In the genomic region with DNA sequence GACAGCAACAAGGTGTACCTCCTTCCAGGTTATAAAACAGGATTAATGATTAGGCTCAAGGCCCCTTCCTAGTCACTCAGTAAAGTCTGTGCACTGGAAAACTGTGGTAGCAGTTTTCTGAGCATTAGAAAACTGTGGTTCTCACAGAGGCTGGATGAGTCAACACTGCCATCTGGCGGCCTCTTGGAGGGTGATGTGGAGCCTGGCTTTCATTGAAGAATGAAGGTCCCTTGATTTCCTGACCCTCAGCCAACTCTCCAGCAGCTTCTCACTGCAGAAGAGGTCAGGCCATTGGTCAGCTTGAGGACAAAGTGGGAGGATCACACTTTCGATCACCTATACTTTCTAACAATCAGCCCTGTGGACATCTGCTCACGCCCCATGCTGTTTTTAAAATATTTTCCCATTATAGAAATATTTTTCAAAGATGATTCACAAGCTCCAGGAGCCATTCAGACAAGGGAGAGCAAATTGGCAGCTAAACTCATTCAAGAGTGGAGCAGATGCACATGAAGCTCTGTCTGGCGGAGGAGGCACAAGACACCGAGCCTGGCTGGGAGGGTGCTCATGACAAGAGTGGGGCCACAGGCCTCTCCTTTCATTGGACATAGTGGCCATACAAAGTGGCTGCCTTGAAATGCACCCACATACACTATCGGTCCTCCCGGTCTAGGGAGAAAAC, we compare ENCODE assay signal across 8 cellular contexts. TPM values are rescaled to one million over a fixed set of nuclear protein-coding genes. Genes with fewer than 3 reads are reported as not detected.
DNase-seq lines count a peak whose midpoint lies in the region; ATAC-seq, FAIRE-seq and TF ChIP-seq lines count a peak whose summit lies in the region.

No MANE protein-coding gene starts in this region.

- H3K4me3 ChIP-seq in Karpas-422 (ENCODE audit: low read length) (no peak overlapping the region), pancreas (no peak overlapping the region), uterus (no peak overlapping the region)

- no peak for TF ChIP-seq POLR2A in uterus (IDR thresholded peaks at IDR 0.05)

- peaks cover 17% of the 10 kb centered on the region; the same call in 1 of the 2 replicates for H3K36me3 ChIP-seq in Karpas-422 (ENCODE audit: insufficient read depth, low read length)
- peaks cover 0 to 13% (median 2%) of the 10 kb centered on the region in 3 donors for H3K36me3 ChIP-seq in pancreas
- H3K36me3 ChIP-seq in uterus = no peaks in the 10 kb centered on the region

- H3K4me1 ChIP-seq in Karpas-422 (ENCODE audit: low read length) = 0 out of 2 replicates have a peak, but pooled peaks cover under 1% of the 10 kb centered on the region
- H3K4me1 ChIP-seq in pancreas = peaks cover 0 to 6% (median 0%) of the 10 kb centered on the region in 3 donors
- no peaks in the 10 kb centered on the region for H3K4me1 ChIP-seq in uterus

- H3K79me2 ChIP-seq in Karpas-422 (ENCODE audit: low read length) = no peaks in the 10 kb centered on the region

- H3K9me3 ChIP-seq in Karpas-422 (ENCODE audit: low read length) (no peaks in the 10 kb centered on the region), pancreas (no peaks in the 10 kb centered on the region), uterus (no peaks in the 10 kb centered on the region)

- H3K27ac ChIP-seq in Karpas-422 (ENCODE audit: low read length) (no peak overlapping the region), pancreas (no peak overlapping the region), uterus (no peak overlapping the region)

- H2AFZ ChIP-seq in Karpas-422 (ENCODE audit: low read length) = no peak overlapping the region

- intact Hi-C loops in pancreas (cut with DNase I) (loop anchor here in 2 of 3 donors (5.0 to 10.0 kb wide), 2 partner anchors 703 to 735 kb away; no protein-coding TSS in a partner anchor), uterus (cut with DNase I; ENCODE audit: low total_unique reads) (loop anchor here (10.0 kb wide), 1 partner anchor 695 kb away; no protein-coding TSS in a partner anchor)

- H3K9ac ChIP-seq in Karpas-422 (ENCODE audit: low read length) = no peak overlapping the region

- H3K9me2 ChIP-seq in Karpas-422 (replicated peaks; ENCODE audit: insufficient read depth, low read length) = no peaks in the 10 kb centered on the region

- 37 to 52% methylated on average over 7 of the region's 7 CpGs for WGBS in pancreas, 2 donors

- no peak for FAIRE-seq in frontal cortex (lab: Jason Lieb, UNC)
- no peak for FAIRE-seq in pancreas (lab: Jason Lieb, UNC)

- TF ChIP-seq CTCF in pancreas (IDR thresholded peaks at IDR 0.05) = peak; percentile 66 to 83 (median 72)
- peak; percentile 75 to 89 (median 76) for TF ChIP-seq CTCF in uterus (IDR thresholded peaks at IDR 0.05)

- H3K27me3 ChIP-seq in Karpas-422 (ENCODE audit: low read length) (no peaks in the 10 kb centered on the region), pancreas (no peaks in the 10 kb centered on the region), uterus (no peaks in the 10 kb centered on the region)

- peak; percentile 64 for ATAC-seq in GM21528 (IDR thresholded peaks at IDR 0.05; ENCODE audit: low FRiP score, unreplicated experiment)
- ATAC-seq in pancreas = peak; percentile 89 to 99 (median 94)

- 0 out of 2 replicates have a peak, but pooled peaks cover under 1% of the 10 kb centered on the region for H4K20me1 ChIP-seq in Karpas-422 (ENCODE audit: insufficient read depth, low read depth, low read length)

- H3K4me2 ChIP-seq in Karpas-422 (ENCODE audit: low read depth, low read length, poor library complexity, severe bottlenecking) = no peak overlapping the region

- DNase-seq in DMS153 treated with DMSO at 0.1 percent for 48 hours (lab: John Stamatoyannopoulos, UW; ENCODE audit: unreplicated experiment) = peak; percentile 71
- DNase-seq in Karpas-422 = peak; percentile 82
- DNase-seq in SHP77 (lab: John Stamatoyannopoulos, UW) = peak; percentile 31 to 60
- DNase-seq in activated effector memory CD4-positive, alpha-beta T cell treated with Interleukin-2 at 50 U/mL for 16 hours = peak; percentile 39
- peak; percentile 43 to 68 for DNase-seq in frontal cortex (ENCODE audit: low spot score in 2 of 2)
- DNase-seq in pancreas = peak; percentile 60 to 84 (median 78)
- DNase-seq in uterus = peak; percentile 74

RNA-seq across cellular contexts. Expression of gene PSMB1, which starts 23.1 kb away (rescaled TPM):
- 208 and 309 TPM in 2 replicates for total RNA-seq in Karpas-422 (2014; rRNA removed; shearing (Covaris generic); ENCODE audit: low replicate concordance)
- total RNA-seq in frontal cortex (220 TPM), pancreas (10 to 100 TPM; 37.9 to 73.3 (median 61.3) TPM), uterus (100 to 1,000 TPM; 109 to 169 (median 144) TPM)
- polyA plus RNA-seq in pancreas = 100 to 1,000 TPM; 102 to 174 TPM

RNA-seq across cellular contexts. Expression of gene TBP, which starts 24.2 kb away (rescaled TPM):
- total RNA-seq in Karpas-422 (2014; rRNA removed; shearing (Covaris generic); ENCODE audit: low replicate concordance) = 16.2 and 26.5 TPM in 2 replicates
- 15.5 TPM for total RNA-seq in frontal cortex
- 1 to 10 TPM; 4.5 to 7.0 (median 6.4) TPM for total RNA-seq in pancreas
- 10 to 100 TPM in 1 of 2 donors, 1 to 10 TPM in 1; 6.7 to 17.3 TPM for polyA plus RNA-seq in pancreas
- total RNA-seq in uterus = 10 to 100 TPM in 3 of 4 donors, 1 to 10 TPM in 1; 1.8 to 50.6 (median 16.3) TPM

RNA-seq across cellular contexts. Expression of gene PDCD2, which starts 54.5 kb away (rescaled TPM):
- 167 and 222 TPM in 2 replicates for total RNA-seq in Karpas-422 (2014; rRNA removed; shearing (Covaris generic); ENCODE audit: low replicate concordance)
- total RNA-seq in frontal cortex (37.1 TPM), pancreas (10 to 100 TPM; 28.9 to 45.0 (median 36.9) TPM), uterus (10 to 100 TPM; 23.8 to 50.3 (median 39.6) TPM)
- 10 to 100 TPM; 28.2 to 33.4 TPM for polyA plus RNA-seq in pancreas
